Comparison of ENCODE assay signal across 17 cellular contexts in the genomic region with DNA sequence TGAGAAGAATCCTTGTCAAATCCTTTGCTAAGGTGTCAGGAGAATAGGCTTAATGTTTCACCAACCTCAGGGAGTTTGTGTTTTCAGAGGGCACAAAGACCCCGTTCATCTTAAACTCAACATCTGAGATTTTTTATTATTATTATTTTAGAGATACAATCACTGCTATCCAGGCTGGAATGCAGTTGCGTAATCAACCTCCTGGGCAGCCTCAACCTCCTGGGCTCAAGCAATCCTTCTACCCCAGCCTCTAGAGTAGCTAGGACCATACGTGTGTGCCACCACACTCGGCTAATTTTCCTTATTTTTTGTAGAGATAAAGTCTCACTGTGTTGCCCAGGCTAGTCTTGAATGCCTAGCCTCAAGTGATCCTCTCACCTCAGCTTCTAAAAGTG.
"Had no signal": no experiment of that assay in that cellular context is flagged by ENCODE, and none has a peak within 500 bp of the region (broad histone marks: within the 10 kb centered on the region; RNA-seq: fewer than 3 reads in every experiment).

No MANE protein-coding gene starts in this region.

- H3K9me3 Mint-ChIP-seq: activated B cell treated with CpG ODN at 0.5 μM for 24 hours; activated CD4-positive, alpha-beta T cell treated with anti-CD3 and anti-CD28 coated beads, Interleukin-2, amount 10 ng/mL, durations not matched to agents 24 days and 14 days; activated naive CD4-positive, alpha-beta T cell treated with anti-CD3 and anti-CD28 coated beads, Interleukin-2, amount 50 U/mL, for 24 hours had no signal

- H3K27me3 ChIP-seq: adrenal gland, colonic mucosa, esophagus squamous epithelium, sigmoid colon, spleen, stomach, testis, upper lobe of right lung had no signal

- H3K27ac Mint-ChIP-seq: activated B cell treated with CpG ODN at 0.5 μM for 24 hours; activated CD4-positive, alpha-beta T cell treated with anti-CD3 and anti-CD28 coated beads, Interleukin-2, amount 10 ng/mL, durations not matched to agents 24 days and 14 days; activated CD8-positive, alpha-beta T cell treated with anti-CD3 and anti-CD28 coated beads, Interleukin-2, amount 10 ng/mL, durations not matched to agents 7 days and 5 days; activated naive CD4-positive, alpha-beta T cell treated with anti-CD3 and anti-CD28 coated beads, Interleukin-2, amount 50 U/mL, for 24 hours had no signal

- H3K4me1 ChIP-seq: adrenal gland, colonic mucosa, esophagus squamous epithelium, testis had no signal

- H3K36me3 ChIP-seq: adrenal gland, colonic mucosa, spleen, upper lobe of right lung had no signal

- H3K27me3 Mint-ChIP-seq: activated B cell treated with CpG ODN at 0.5 μM for 24 hours; activated CD4-positive, alpha-beta T cell treated with anti-CD3 and anti-CD28 coated beads, Interleukin-2, amount 10 ng/mL, durations not matched to agents 24 days and 14 days had no signal

- H3K9me3 ChIP-seq: adrenal gland, colonic mucosa, esophagus squamous epithelium, sigmoid colon, spleen, stomach, testis, upper lobe of right lung had no signal

- H3K36me3 Mint-ChIP-seq: activated naive CD4-positive, alpha-beta T cell treated with anti-CD3 and anti-CD28 coated beads, Interleukin-2, amount 50 U/mL, for 24 hours had no signal

- DNase-seq: activated B cell treated with CpG ODN at 0.5 μM for 24 hours; activated CD4-positive, alpha-beta T cell treated with anti-CD3 and anti-CD28 coated beads, Interleukin-2, amount 10 ng/mL, durations not matched to agents 24 days and 14 days; activated CD8-positive, alpha-beta memory T cell treated with anti-CD3 and anti-CD28 coated beads, Interleukin-2, amount 50 U/mL, for 4 hours; activated CD8-positive, alpha-beta T cell treated with anti-CD3 and anti-CD28 coated beads, Interleukin-2, amount 10 ng/mL, durations not matched to agents 7 days and 5 days; activated effector memory CD4-positive, alpha-beta T cell treated with anti-CD3 and anti-CD28 coated beads, Interleukin-2, amount 50 U/mL, for 16 hours; activated T-cell treated with anti-CD3 and anti-CD28 coated beads, Interleukin-2, amount 50 U/mL, for 48 hours; adrenal gland; colonic mucosa; esophagus squamous epithelium; foreskin fibroblast; hypothalamus; sigmoid colon; spleen; stomach; testis; upper lobe of right lung had no signal

- H3K4me3 ChIP-seq: adrenal gland, colonic mucosa, esophagus squamous epithelium, sigmoid colon, spleen, stomach, testis, upper lobe of right lung had no signal

- H3K4me3 Mint-ChIP-seq: activated B cell treated with CpG ODN at 0.5 μM for 24 hours; activated CD4-positive, alpha-beta T cell treated with anti-CD3 and anti-CD28 coated beads, Interleukin-2, amount 10 ng/mL, durations not matched to agents 24 days and 14 days; activated CD8-positive, alpha-beta T cell treated with anti-CD3 and anti-CD28 coated beads, Interleukin-2, amount 10 ng/mL, durations not matched to agents 7 days and 5 days; activated naive CD4-positive, alpha-beta T cell treated with anti-CD3 and anti-CD28 coated beads, Interleukin-2, amount 50 U/mL, for 24 hours had no signal

- ATAC-seq: activated CD8-positive, alpha-beta T cell treated with anti-CD3 and anti-CD28 coated beads, Interleukin-2, amount 10 ng/mL, durations not matched to agents 7 days and 5 days; upper lobe of right lung had no signal

- H3K27ac ChIP-seq: adrenal gland, colonic mucosa, esophagus squamous epithelium, sigmoid colon, spleen, stomach, testis, upper lobe of right lung had no signal
